Comparison of ENCODE assay signal across 11 cellular contexts in the genomic region with DNA sequence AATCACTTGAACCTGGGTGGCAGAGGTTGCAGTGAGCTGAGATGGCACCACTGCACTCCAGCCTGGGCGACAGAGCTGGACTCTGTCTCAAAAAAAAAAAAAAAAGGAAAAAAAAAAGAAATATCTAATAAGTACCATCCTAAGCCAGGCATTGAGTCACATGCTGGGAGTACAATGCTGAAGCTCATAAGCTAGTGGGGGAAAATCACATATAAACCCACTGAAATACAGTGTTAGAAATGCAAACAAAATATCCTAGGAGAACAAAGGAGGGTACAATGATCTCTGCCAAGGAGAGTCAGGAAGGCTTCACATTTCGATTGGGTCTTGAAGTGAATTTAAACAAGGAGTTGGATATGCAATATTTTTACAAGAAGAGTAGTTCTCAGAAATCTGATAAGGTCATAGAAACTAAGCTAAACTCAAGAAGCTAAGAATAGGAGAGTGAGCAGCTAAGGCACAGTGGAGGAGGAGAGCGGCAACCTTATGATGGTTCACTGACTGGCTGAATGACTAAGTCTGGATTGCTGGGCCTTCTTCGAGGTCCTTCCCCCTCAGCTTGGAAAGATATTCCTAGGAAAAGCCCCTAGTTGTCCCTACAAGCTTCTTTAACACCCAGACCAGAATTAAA.
DNase-seq lines count a peak whose midpoint lies in the region; ATAC-seq and TF ChIP-seq lines count a peak whose summit lies in the region.
"Had no signal": no experiment of that assay in that cellular context is flagged by ENCODE, and none has a peak within 500 bp of the region (broad histone marks: within the 10 kb centered on the region; RNA-seq: fewer than 3 reads in every experiment).

No MANE protein-coding gene starts in this region.

- no peak for TF ChIP-seq EP300 in upper lobe of left lung (IDR thresholded peaks at IDR 0.05)

- no peak for DNase-seq in activated CD4-positive, alpha-beta T cell treated with anti-CD3 and anti-CD28 coated beads, Interleukin-2, amount 10 ng/mL, durations not matched to agents 7 days and 5 days
- no peak for DNase-seq in activated CD4-positive, alpha-beta T cell treated with anti-CD3 and anti-CD28 coated beads for 48 hours
- DNase-seq in fibroblast of the aortic adventitia (ENCODE audit: low read depth): peak; percentile 74
- no peak for DNase-seq in substantia nigra (lab: John Stamatoyannopoulos, UW)
- no peak for DNase-seq in upper lobe of left lung
- DNase-seq in esophagus squamous epithelium (lab: John Stamatoyannopoulos, UW): no peak
- DNase-seq in HT-29 (ENCODE audit: low spot score): no peak
- DNase-seq: effector CD8-positive, alpha-beta T cell; left ventricle myocardium inferior; NCI-H187 had no signal

- peak; percentile 96 for ATAC-seq in activated T-helper 17 cell treated with anti-CD3 and anti-CD28 coated beads, Interleukin-2, amount 50 U/mL, for 72 hours (replicated peaks)
- ATAC-seq in upper lobe of left lung (ENCODE audit: low FRiP score in 2 of 2): no peak

- peaks cover 17% of the 10 kb centered on the region for H3K4me1 Mint-ChIP-seq in activated CD4-positive, alpha-beta T cell treated with anti-CD3 and anti-CD28 coated beads, Interleukin-2, amount 10 ng/mL, durations not matched to agents 7 days and 5 days
- peaks cover 14% of the 10 kb centered on the region for H3K4me1 Mint-ChIP-seq in activated T-helper 17 cell treated with anti-CD3 and anti-CD28 coated beads, Interleukin-2, amount 50 U/mL, for 72 hours

- H3K27me3 Mint-ChIP-seq in activated CD4-positive, alpha-beta T cell treated with anti-CD3 and anti-CD28 coated beads, Interleukin-2, amount 10 ng/mL, durations not matched to agents 7 days and 5 days: no peaks in the 10 kb centered on the region
- no peaks in the 10 kb centered on the region for H3K27me3 Mint-ChIP-seq in activated T-helper 17 cell treated with anti-CD3 and anti-CD28 coated beads, Interleukin-2, amount 50 U/mL, for 72 hours

- H3K27ac ChIP-seq in substantia nigra (ENCODE audit: low read depth, low read length, poor library complexity, severe bottlenecking): peak overlapping the region; percentile 28
- H3K27ac ChIP-seq in upper lobe of left lung: no peak overlapping the region
- no peak overlapping the region for H3K27ac ChIP-seq in esophagus squamous epithelium
- H3K27ac ChIP-seq: left ventricle myocardium inferior had no signal

- POLR2A ChIA-PET in activated CD4-positive, alpha-beta T cell treated with anti-CD3 and anti-CD28 coated beads, Interleukin-2, amount 10 ng/mL, durations not matched to agents 7 days and 5 days (lab: Charles Lee): no interaction called here

- H3K9me3 ChIP-seq in upper lobe of left lung (no peaks in the 10 kb centered on the region), esophagus squamous epithelium (no peaks in the 10 kb centered on the region)
- H3K9me3 ChIP-seq: left ventricle myocardium inferior had no signal

- CTCF ChIA-PET in activated CD4-positive, alpha-beta T cell treated with anti-CD3 and anti-CD28 coated beads, Interleukin-2, amount 10 ng/mL, durations not matched to agents 7 days and 5 days (lab: Charles Lee): interaction anchor here (0.5 to 0.7 kb wide), 2 partner anchors 9 to 23 kb away, joined by 3 to 4 read pairs; no protein-coding TSS in a partner anchor

- intact Hi-C loops in esophagus squamous epithelium (cut with DNase I): no loop called here

- no peaks in the 10 kb centered on the region for H3K27me3 ChIP-seq in upper lobe of left lung
- no peaks in the 10 kb centered on the region for H3K27me3 ChIP-seq in esophagus squamous epithelium

- no peaks in the 10 kb centered on the region for H3K9me3 Mint-ChIP-seq in activated CD4-positive, alpha-beta T cell treated with anti-CD3 and anti-CD28 coated beads, Interleukin-2, amount 10 ng/mL, durations not matched to agents 7 days and 5 days
- no peaks in the 10 kb centered on the region for H3K9me3 Mint-ChIP-seq in activated T-helper 17 cell treated with anti-CD3 and anti-CD28 coated beads, Interleukin-2, amount 50 U/mL, for 72 hours

- TF ChIP-seq POLR2A in upper lobe of left lung (IDR thresholded peaks at IDR 0.05) (no peak), esophagus squamous epithelium (IDR thresholded peaks at IDR 0.05) (no peak)

- H3K4me3 ChIP-seq in fibroblast of the aortic adventitia (ENCODE audit: low read depth, low read length) (no peak overlapping the region), upper lobe of left lung (no peak overlapping the region), esophagus squamous epithelium (no peak overlapping the region)
- H3K4me3 ChIP-seq: left ventricle myocardium inferior had no signal

- H3K4me3 Mint-ChIP-seq in activated CD4-positive, alpha-beta T cell treated with anti-CD3 and anti-CD28 coated beads, Interleukin-2, amount 10 ng/mL, durations not matched to agents 7 days and 5 days: no peak overlapping the region
- peak overlapping the region; percentile 29 for H3K4me3 Mint-ChIP-seq in activated T-helper 17 cell treated with anti-CD3 and anti-CD28 coated beads, Interleukin-2, amount 50 U/mL, for 72 hours

- no peaks in the 10 kb centered on the region for H3K4me1 ChIP-seq in upper lobe of left lung
- no peaks in the 10 kb centered on the region for H3K4me1 ChIP-seq in esophagus squamous epithelium

- no peak for TF ChIP-seq CTCF in fibroblast of the aortic adventitia (IDR thresholded peaks at IDR 0.05; ENCODE audit: insufficient read depth, low read length)
- TF ChIP-seq CTCF in upper lobe of left lung (IDR thresholded peaks at IDR 0.05): no peak
- TF ChIP-seq CTCF in esophagus squamous epithelium (IDR thresholded peaks at IDR 0.05): no peak

- WGBS in upper lobe of left lung, 2 donors: 73 to 78% methylated on average over 4 of the region's 4 CpGs
- WGBS in esophagus squamous epithelium, 2 donors: 70% methylated on average over 4 of the region's 4 CpGs

- H3K36me3 ChIP-seq in upper lobe of left lung (no peaks in the 10 kb centered on the region), esophagus squamous epithelium (peaks cover 0 to 11% (median 0%) of the 10 kb centered on the region in 3 donors)

- peaks cover 12% of the 10 kb centered on the region for H3K36me3 Mint-ChIP-seq in activated CD4-positive, alpha-beta T cell treated with anti-CD3 and anti-CD28 coated beads, Interleukin-2, amount 10 ng/mL, durations not matched to agents 7 days and 5 days (ENCODE audit: low read depth)
- H3K36me3 Mint-ChIP-seq in activated T-helper 17 cell treated with anti-CD3 and anti-CD28 coated beads, Interleukin-2, amount 50 U/mL, for 72 hours (ENCODE audit: low read depth): peaks cover 67% of the 10 kb centered on the region

- peak overlapping the region; percentile 47 for H3K27ac Mint-ChIP-seq in activated CD4-positive, alpha-beta T cell treated with anti-CD3 and anti-CD28 coated beads, Interleukin-2, amount 10 ng/mL, durations not matched to agents 7 days and 5 days
- peak overlapping the region; percentile 22 for H3K27ac Mint-ChIP-seq in activated T-helper 17 cell treated with anti-CD3 and anti-CD28 coated beads, Interleukin-2, amount 50 U/mL, for 72 hours
